9 cellular contexts compared by ENCODE assay signal in genomic region chr19:55652311-55653078, GRCh38. TPM values are rescaled to one million over a fixed set of nuclear protein-coding genes. Genes with fewer than 3 reads are reported as not detected.
DNase-seq lines count a peak whose midpoint lies in the region; ATAC-seq and TF ChIP-seq lines count a peak whose summit lies in the region.
"Had no signal": no experiment of that assay in that cellular context is flagged by ENCODE, and none has a peak within 500 bp of the region (broad histone marks: within the 10 kb centered on the region; RNA-seq: fewer than 3 reads in every experiment).

No MANE protein-coding gene starts in this region.

- no peak overlapping the region for H3K4me3 ChIP-seq in lower leg skin (ENCODE audit: low read depth, poor library complexity, severe bottlenecking)

- peak overlapping the region; percentile 13 for H3K4me3 Mint-ChIP-seq in activated CD8-positive, alpha-beta memory T cell treated with anti-CD3 and anti-CD28 coated beads, Interleukin-2, amount 10 ng/mL, durations not matched to agents 7 days and 5 days
- peak overlapping the region; percentile 93 for H3K4me3 Mint-ChIP-seq in activated T-helper 1 cell treated with anti-CD3 and anti-CD28 coated beads, Interleukin-12 subunit alpha, Interleukin-12 subunit beta, Interleukin-2, Interleukin-4 antibody, amounts not matched to agents 30 ng/mL and 10 ng/mL and 1 ng/mL, durations not matched to agents 14 hours and 24 hours and 36 hours
- peak overlapping the region; percentile 88 to 90 for H3K4me3 Mint-ChIP-seq in stimulated activated naive CD8-positive, alpha-beta T cell treated with anti-CD3 and anti-CD28 coated beads, Interleukin-15, amount 100 ng/mL, for 72 hours

- H3K9me3 Mint-ChIP-seq in activated CD8-positive, alpha-beta memory T cell treated with anti-CD3 and anti-CD28 coated beads, Interleukin-2, amount 10 ng/mL, durations not matched to agents 7 days and 5 days (ENCODE audit: low read depth), result no peaks in the 10 kb centered on the region
- H3K9me3 Mint-ChIP-seq in activated T-helper 1 cell treated with anti-CD3 and anti-CD28 coated beads, Interleukin-12 subunit alpha, Interleukin-12 subunit beta, Interleukin-2, Interleukin-4 antibody, amounts not matched to agents 30 ng/mL and 10 ng/mL and 1 ng/mL, durations not matched to agents 14 hours and 24 hours and 36 hours, result no peaks in the 10 kb centered on the region
- no peaks in the 10 kb centered on the region for H3K9me3 Mint-ChIP-seq in stimulated activated naive CD8-positive, alpha-beta T cell treated with anti-CD3 and anti-CD28 coated beads, Interleukin-15, amount 100 ng/mL, for 72 hours

- ATAC-seq in activated CD8-positive, alpha-beta memory T cell treated with anti-CD3 and anti-CD28 coated beads, Interleukin-2, amount 10 ng/mL, durations not matched to agents 7 days and 5 days, result no peak
- no peak for ATAC-seq in stimulated activated naive CD8-positive, alpha-beta T cell treated with anti-CD3 and anti-CD28 coated beads, Interleukin-15, amount 100 ng/mL, for 72 hours
- ATAC-seq in GM18907 (IDR thresholded peaks at IDR 0.05; ENCODE audit: unreplicated experiment), result no peak

- peaks cover 22% of the 10 kb centered on the region for H3K36me3 Mint-ChIP-seq in activated CD8-positive, alpha-beta memory T cell treated with anti-CD3 and anti-CD28 coated beads, Interleukin-2, amount 10 ng/mL, durations not matched to agents 7 days and 5 days
- H3K36me3 Mint-ChIP-seq in activated T-helper 1 cell treated with anti-CD3 and anti-CD28 coated beads, Interleukin-12 subunit alpha, Interleukin-12 subunit beta, Interleukin-2, Interleukin-4 antibody, amounts not matched to agents 30 ng/mL and 10 ng/mL and 1 ng/mL, durations not matched to agents 14 hours and 24 hours and 36 hours (ENCODE audit: low read depth), result peaks cover 30% of the 10 kb centered on the region

- no peaks in the 10 kb centered on the region for H3K27me3 Mint-ChIP-seq in activated CD8-positive, alpha-beta memory T cell treated with anti-CD3 and anti-CD28 coated beads, Interleukin-2, amount 10 ng/mL, durations not matched to agents 7 days and 5 days
- no peaks in the 10 kb centered on the region for H3K27me3 Mint-ChIP-seq in activated T-helper 1 cell treated with anti-CD3 and anti-CD28 coated beads, Interleukin-12 subunit alpha, Interleukin-12 subunit beta, Interleukin-2, Interleukin-4 antibody, amounts not matched to agents 30 ng/mL and 10 ng/mL and 1 ng/mL, durations not matched to agents 14 hours and 24 hours and 36 hours (ENCODE audit: insufficient read depth)
- no peaks in the 10 kb centered on the region for H3K27me3 Mint-ChIP-seq in stimulated activated naive CD8-positive, alpha-beta T cell treated with anti-CD3 and anti-CD28 coated beads, Interleukin-15, amount 100 ng/mL, for 72 hours

- CTCF ChIA-PET in activated CD8-positive, alpha-beta memory T cell treated with anti-CD3 and anti-CD28 coated beads, Interleukin-2, amount 10 ng/mL, durations not matched to agents 7 days and 5 days (lab: Charles Lee), result interaction anchor here (0.7 to 3.9 kb wide), 15 partner anchors 9 to 681 kb away, joined by 3 to 104 read pairs (median 4); partner anchors contain the start of genes FIZ1, ZNF524, ZNF581 and ZNF628

- H3K27ac Mint-ChIP-seq in activated CD8-positive, alpha-beta memory T cell treated with anti-CD3 and anti-CD28 coated beads, Interleukin-2, amount 10 ng/mL, durations not matched to agents 7 days and 5 days, result no peak overlapping the region
- H3K27ac Mint-ChIP-seq in activated T-helper 1 cell treated with anti-CD3 and anti-CD28 coated beads, Interleukin-12 subunit alpha, Interleukin-12 subunit beta, Interleukin-2, Interleukin-4 antibody, amounts not matched to agents 30 ng/mL and 10 ng/mL and 1 ng/mL, durations not matched to agents 14 hours and 24 hours and 36 hours, result no peak overlapping the region
- no peak overlapping the region for H3K27ac Mint-ChIP-seq in stimulated activated naive CD8-positive, alpha-beta T cell treated with anti-CD3 and anti-CD28 coated beads, Interleukin-15, amount 100 ng/mL, for 72 hours

- WGBS in lower leg skin, 2 donors, result 79 to 81% methylated on average over 67 of the region's 68 CpGs

- H3K4me1 Mint-ChIP-seq in activated CD8-positive, alpha-beta memory T cell treated with anti-CD3 and anti-CD28 coated beads, Interleukin-2, amount 10 ng/mL, durations not matched to agents 7 days and 5 days, result peaks cover 28% of the 10 kb centered on the region
- peaks cover 40% of the 10 kb centered on the region for H3K4me1 Mint-ChIP-seq in activated T-helper 1 cell treated with anti-CD3 and anti-CD28 coated beads, Interleukin-12 subunit alpha, Interleukin-12 subunit beta, Interleukin-2, Interleukin-4 antibody, amounts not matched to agents 30 ng/mL and 10 ng/mL and 1 ng/mL, durations not matched to agents 14 hours and 24 hours and 36 hours (ENCODE audit: low read depth)
- H3K4me1 Mint-ChIP-seq in stimulated activated naive CD8-positive, alpha-beta T cell treated with anti-CD3 and anti-CD28 coated beads, Interleukin-15, amount 100 ng/mL, for 72 hours, result peaks cover 47% of the 10 kb centered on the region

- TF ChIP-seq CTCF in lower leg skin (IDR thresholded peaks at IDR 0.05), result no peak

- DNase-seq in activated CD8-positive, alpha-beta memory T cell treated with anti-CD3 and anti-CD28 coated beads, Interleukin-2, amount 10 ng/mL, durations not matched to agents 7 days and 5 days, result no peak
- DNase-seq in activated CD8-positive, alpha-beta memory T cell treated with anti-CD3 and anti-CD28 coated beads, Interleukin-2, amount 50 U/mL, for 48 hours, result no peak
- DNase-seq in activated T-helper 1 cell treated with anti-CD3 and anti-CD28 coated beads, Interleukin-12 subunit alpha, Interleukin-12 subunit beta, Interleukin-2, Interleukin-4 antibody, amounts not matched to agents 30 ng/mL and 10 ng/mL and 1 ng/mL, durations not matched to agents 14 hours and 24 hours and 36 hours (ENCODE audit: low spot score), result no peak
- peak; percentile 75 for DNase-seq in islet precursor cell
- no peak for DNase-seq in stimulated activated naive CD8-positive, alpha-beta T cell treated with anti-CD3 and anti-CD28 coated beads, Interleukin-15, amount 100 ng/mL, for 72 hours
- DNase-seq in lower leg skin (ENCODE audit: low spot score in 2 of 2), result no peak
- no peak for DNase-seq in kidney tubule cell (ENCODE audit: low spot score)
- DNase-seq: NCI-H510A treated with DMSO at 0.1 percent for 48 hours had no signal

- intact Hi-C loops in activated T-helper 1 cell treated with anti-CD3 and anti-CD28 coated beads, Interleukin-12 subunit alpha, Interleukin-12 subunit beta, Interleukin-2, Interleukin-4 antibody, amounts not matched to agents 30 ng/mL and 10 ng/mL and 1 ng/mL, durations not matched to agents 14 hours and 24 hours and 36 hours (cut with micrococcal nuclease), result loop anchor here (1.0 to 10.0 kb wide), 3 partner anchors 9 to 1518 kb away; partner anchors contain the start of genes CNOT3, ZNF581 and ZNF784
- intact Hi-C loops in lower leg skin (cut with DNase I; ENCODE audit: low total_unique reads), result no loop called here

- no peak for TF ChIP-seq POLR2A in lower leg skin (IDR thresholded peaks at IDR 0.05)

RNA-seq across cellular contexts. Expression of gene U2AF2, which starts 2.3 kb away (rescaled TPM):
- total RNA-seq in activated CD8-positive, alpha-beta memory T cell treated with anti-CD3 and anti-CD28 coated beads, Interleukin-2, amount 10 ng/mL, durations not matched to agents 7 days and 5 days, result 100 to 1,000 TPM; 284 to 324 TPM
- 384 and 394 TPM in 2 replicates for total RNA-seq in activated T-helper 1 cell treated with anti-CD3 and anti-CD28 coated beads, Interleukin-12 subunit alpha, Interleukin-12 subunit beta, Interleukin-2, Interleukin-4 antibody, amounts not matched to agents 30 ng/mL and 10 ng/mL and 1 ng/mL, durations not matched to agents 14 hours and 24 hours and 36 hours
- 100 to 1,000 TPM in 3 of 4 donors, 10 to 100 TPM in 1; 78.8 to 149 (median 106) TPM for total RNA-seq in lower leg skin

RNA-seq across cellular contexts. Expression of gene CCDC106, which starts 4.5 kb away (rescaled TPM):
- total RNA-seq in activated CD8-positive, alpha-beta memory T cell treated with anti-CD3 and anti-CD28 coated beads, Interleukin-2, amount 10 ng/mL, durations not matched to agents 7 days and 5 days, result 1 to 10 TPM; 5.9 TPM
- total RNA-seq in activated T-helper 1 cell treated with anti-CD3 and anti-CD28 coated beads, Interleukin-12 subunit alpha, Interleukin-12 subunit beta, Interleukin-2, Interleukin-4 antibody, amounts not matched to agents 30 ng/mL and 10 ng/mL and 1 ng/mL, durations not matched to agents 14 hours and 24 hours and 36 hours, result 7.3 and 9.0 TPM in 2 replicates
- total RNA-seq in lower leg skin, result 10 to 100 TPM in 1 of 4 donors, 1 to 10 TPM in 3; 7.9 to 10.4 (median 8.5) TPM

RNA-seq across cellular contexts. Expression of gene ZNF581, which starts 9.0 kb away (rescaled TPM):
- 10 to 100 TPM; 23.7 to 25.4 TPM for total RNA-seq in activated CD8-positive, alpha-beta memory T cell treated with anti-CD3 and anti-CD28 coated beads, Interleukin-2, amount 10 ng/mL, durations not matched to agents 7 days and 5 days
- 35.6 and 36.4 TPM in 2 replicates for total RNA-seq in activated T-helper 1 cell treated with anti-CD3 and anti-CD28 coated beads, Interleukin-12 subunit alpha, Interleukin-12 subunit beta, Interleukin-2, Interleukin-4 antibody, amounts not matched to agents 30 ng/mL and 10 ng/mL and 1 ng/mL, durations not matched to agents 14 hours and 24 hours and 36 hours
- total RNA-seq in lower leg skin, result 10 to 100 TPM; 20.1 to 27.3 (median 22.8) TPM

RNA-seq across cellular contexts. Expression of gene ZNF580, which starts 11.7 kb away (rescaled TPM):
- 10 to 100 TPM; 33.1 to 33.7 TPM for total RNA-seq in activated CD8-positive, alpha-beta memory T cell treated with anti-CD3 and anti-CD28 coated beads, Interleukin-2, amount 10 ng/mL, durations not matched to agents 7 days and 5 days
- 39.8 and 40.4 TPM in 2 replicates for total RNA-seq in activated T-helper 1 cell treated with anti-CD3 and anti-CD28 coated beads, Interleukin-12 subunit alpha, Interleukin-12 subunit beta, Interleukin-2, Interleukin-4 antibody, amounts not matched to agents 30 ng/mL and 10 ng/mL and 1 ng/mL, durations not matched to agents 14 hours and 24 hours and 36 hours
- 10 to 100 TPM; 14.1 to 38.0 (median 22.9) TPM for total RNA-seq in lower leg skin

RNA-seq across cellular contexts. Expression of gene EPN1, which starts 22.5 kb away (rescaled TPM):
- total RNA-seq in activated CD8-positive, alpha-beta memory T cell treated with anti-CD3 and anti-CD28 coated beads, Interleukin-2, amount 10 ng/mL, durations not matched to agents 7 days and 5 days, result 10 to 100 TPM; 55.7 to 63.7 TPM
- total RNA-seq in activated T-helper 1 cell treated with anti-CD3 and anti-CD28 coated beads, Interleukin-12 subunit alpha, Interleukin-12 subunit beta, Interleukin-2, Interleukin-4 antibody, amounts not matched to agents 30 ng/mL and 10 ng/mL and 1 ng/mL, durations not matched to agents 14 hours and 24 hours and 36 hours, result 46.0 and 48.3 TPM in 2 replicates
- total RNA-seq in lower leg skin, result 100 to 1,000 TPM in 3 of 4 donors, 10 to 100 TPM in 1; 81.2 to 189 (median 120) TPM

Comparison
In these comparisons a context has a peak if more than half of its experiments do, and no peak if none do; other contexts are left out.
1. H3K4me3 Mint-ChIP-seq: peak in every context shown above with its lines; median percentile 93 in activated T-helper 1 cell treated with anti-CD3 and anti-CD28 coated beads, Interleukin-12 subunit alpha, Interleukin-12 subunit beta, Interleukin-2, Interleukin-4 antibody, amounts not matched to agents 30 ng/mL and 10 ng/mL and 1 ng/mL, durations not matched to agents 14 hours and 24 hours and 36 hours; 89 in stimulated activated naive CD8-positive, alpha-beta T cell treated with anti-CD3 and anti-CD28 coated beads, Interleukin-15, amount 100 ng/mL, for 72 hours; 13 in activated CD8-positive, alpha-beta memory T cell treated with anti-CD3 and anti-CD28 coated beads, Interleukin-2, amount 10 ng/mL, durations not matched to agents 7 days and 5 days.